16 cellular contexts compared by ENCODE assay signal in the genomic region with DNA sequence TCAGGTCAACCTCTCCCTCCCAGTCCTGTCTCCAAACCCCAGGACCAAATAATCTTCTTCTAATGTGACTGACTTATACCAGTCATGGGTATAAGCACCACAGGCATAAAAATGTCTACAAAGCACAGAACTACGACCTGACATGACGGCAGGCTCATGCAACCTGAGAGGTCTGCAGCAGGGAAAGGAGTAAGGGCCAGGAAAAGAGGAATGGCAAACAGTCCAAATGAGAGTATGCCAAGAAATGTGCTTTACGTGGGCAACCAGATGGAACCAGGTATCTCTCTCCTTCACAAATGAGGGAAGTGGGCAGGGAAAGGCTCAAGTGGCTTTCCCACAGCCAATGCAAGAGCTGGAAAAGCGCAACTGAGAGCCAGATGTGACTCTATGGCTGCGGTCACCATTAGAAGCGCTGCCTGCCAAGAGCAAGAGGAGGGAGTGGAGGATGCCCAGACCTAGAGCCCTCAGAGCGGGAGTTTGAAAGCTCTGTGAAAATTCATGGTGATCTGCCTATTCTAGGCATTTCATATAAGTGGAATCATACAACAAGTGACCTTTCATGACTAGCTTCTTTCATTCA. TPM values are rescaled to one million over a fixed set of nuclear protein-coding genes. Genes with fewer than 3 reads are reported as not detected.
DNase-seq lines count a peak whose midpoint lies in the region; ATAC-seq, FAIRE-seq and TF ChIP-seq lines count a peak whose summit lies in the region.
"Had no signal": no experiment of that assay in that cellular context is flagged by ENCODE, and none has a peak within 500 bp of the region (broad histone marks: within the 10 kb centered on the region; RNA-seq: fewer than 3 reads in every experiment).

No MANE protein-coding gene starts in this region.

- peak overlapping the region; percentile 15 for H3K27ac Mint-ChIP-seq in activated CD4-positive, alpha-beta T cell treated with anti-CD3 and anti-CD28 coated beads, Interleukin-2, amount 10 ng/mL, durations not matched to agents 7 days and 5 days
- peak overlapping the region; percentile 95 to 100 (median 98) for H3K27ac Mint-ChIP-seq in immature natural killer cell
- H3K27ac Mint-ChIP-seq in stimulated activated effector memory CD8-positive, alpha-beta T cell treated with anti-CD3 and anti-CD28 coated beads, Interleukin-12 subunit alpha, Interleukin-12 subunit beta, amount 100 ng/mL, for 72 hours: peak overlapping the region; percentile 69
- H3K27ac Mint-ChIP-seq: activated naive CD4-positive, alpha-beta T cell treated with anti-CD3 and anti-CD28 coated beads, Interleukin-2, amount 50 U/mL, for 72 hours; GM23338 had no signal

- no peaks in the 10 kb centered on the region for H3K27me3 Mint-ChIP-seq in activated CD4-positive, alpha-beta T cell treated with anti-CD3 and anti-CD28 coated beads, Interleukin-2, amount 10 ng/mL, durations not matched to agents 7 days and 5 days
- peaks cover 4 to 36% (median 22%) of the 10 kb centered on the region in 3 donors for H3K27me3 Mint-ChIP-seq in immature natural killer cell (ENCODE audit: low read depth in 3 of 3)
- H3K27me3 Mint-ChIP-seq: stimulated activated naive B cell treated with anti-CD40 and anti-IgM and Interleukin-4, amounts not matched to agents 10 μg/mL and 1 μg/mL and 100 μg/mL, for 72 hours had no signal

- no peak for FAIRE-seq in urothelium cell line (lab: Jason Lieb, UNC)

- no peak for DNase-seq in activated CD4-positive, alpha-beta T cell treated with anti-CD3 and anti-CD28 coated beads, Interleukin-2, amount 10 ng/mL, durations not matched to agents 7 days and 5 days
- no peak for DNase-seq in activated CD4-positive, alpha-beta T cell treated with anti-CD3 and anti-CD28 coated beads for 4 hours
- DNase-seq in NCI-H2196 (lab: John Stamatoyannopoulos, UW; ENCODE audit: unreplicated experiment) (peak; percentile 83), immature natural killer cell (no peak), GF-D8 (lab: John Stamatoyannopoulos, UW) (no peak), urothelium cell line (ENCODE audit: low spot score) (no peak), GM10248 (ENCODE audit: extremely low spot score) (no peak)
- DNase-seq in stimulated activated effector memory CD8-positive, alpha-beta T cell treated with anti-CD3 and anti-CD28 coated beads, Interleukin-12 subunit alpha, Interleukin-12 subunit beta, amount 100 ng/mL, for 72 hours (ENCODE audit: low spot score in 2 of 2): no peak
- DNase-seq: 8988T; KG1; kidney glomerular epithelial cell; NCI-H1436 treated with DMSO at 0.1 percent for 48 hours; SJCRH30; stimulated activated naive B cell treated with anti-CD40 and anti-IgM and Interleukin-4, amounts not matched to agents 10 μg/mL and 1 μg/mL and 100 μg/mL, for 72 hours had no signal

- peaks cover 74% of the 10 kb centered on the region for H3K4me1 Mint-ChIP-seq in activated CD4-positive, alpha-beta T cell treated with anti-CD3 and anti-CD28 coated beads, Interleukin-2, amount 10 ng/mL, durations not matched to agents 7 days and 5 days
- peaks cover 100% of the 10 kb centered on the region in 2 donors for H3K4me1 Mint-ChIP-seq in immature natural killer cell
- H3K4me1 Mint-ChIP-seq in stimulated activated effector memory CD8-positive, alpha-beta T cell treated with anti-CD3 and anti-CD28 coated beads, Interleukin-12 subunit alpha, Interleukin-12 subunit beta, amount 100 ng/mL, for 72 hours: peaks cover 86% of the 10 kb centered on the region

- ATAC-seq in stimulated activated effector memory CD8-positive, alpha-beta T cell treated with anti-CD3 and anti-CD28 coated beads, Interleukin-12 subunit alpha, Interleukin-12 subunit beta, amount 100 ng/mL, for 72 hours: no peak
- ATAC-seq: GM23338; stimulated activated naive B cell treated with anti-CD40 and anti-IgM and Interleukin-4, amounts not matched to agents 10 μg/mL and 1 μg/mL and 100 μg/mL, for 72 hours had no signal

- H3K36me3 Mint-ChIP-seq in activated CD4-positive, alpha-beta T cell treated with anti-CD3 and anti-CD28 coated beads, Interleukin-2, amount 10 ng/mL, durations not matched to agents 7 days and 5 days (ENCODE audit: low read depth): peaks cover 48% of the 10 kb centered on the region
- H3K36me3 Mint-ChIP-seq in immature natural killer cell: peaks cover 3 to 36% (median 8%) of the 10 kb centered on the region in 3 donors
- H3K36me3 Mint-ChIP-seq in stimulated activated effector memory CD8-positive, alpha-beta T cell treated with anti-CD3 and anti-CD28 coated beads, Interleukin-12 subunit alpha, Interleukin-12 subunit beta, amount 100 ng/mL, for 72 hours: peaks cover 61% of the 10 kb centered on the region

- H3K9me3 Mint-ChIP-seq in activated CD4-positive, alpha-beta T cell treated with anti-CD3 and anti-CD28 coated beads, Interleukin-2, amount 10 ng/mL, durations not matched to agents 7 days and 5 days: no peaks in the 10 kb centered on the region
- no peaks in the 10 kb centered on the region for H3K9me3 Mint-ChIP-seq in immature natural killer cell
- H3K9me3 Mint-ChIP-seq in stimulated activated effector memory CD8-positive, alpha-beta T cell treated with anti-CD3 and anti-CD28 coated beads, Interleukin-12 subunit alpha, Interleukin-12 subunit beta, amount 100 ng/mL, for 72 hours: no peaks in the 10 kb centered on the region
- H3K9me3 Mint-ChIP-seq: activated naive CD4-positive, alpha-beta T cell treated with anti-CD3 and anti-CD28 coated beads, Interleukin-2, amount 50 U/mL, for 72 hours; stimulated activated naive B cell treated with anti-CD40 and anti-IgM and Interleukin-4, amounts not matched to agents 10 μg/mL and 1 μg/mL and 100 μg/mL, for 72 hours had no signal

- POLR2A ChIA-PET in activated CD4-positive, alpha-beta T cell treated with anti-CD3 and anti-CD28 coated beads, Interleukin-2, amount 10 ng/mL, durations not matched to agents 7 days and 5 days (lab: Charles Lee): interaction anchor here (0.6 kb wide), 1 partner anchor 132 kb away, joined by 3 read pairs; no protein-coding TSS in a partner anchor
- POLR2A ChIA-PET in GM10248 (lab: Yijun Ruan, JAX): no interaction called here

- TF ChIP-seq CTCF in GM10248 (IDR thresholded peaks at IDR 0.05; ENCODE audit: control extremely low read depth, extremely low read depth, low read depth, missing control alignments): no peak

- CTCF ChIA-PET in activated CD4-positive, alpha-beta T cell treated with anti-CD3 and anti-CD28 coated beads, Interleukin-2, amount 10 ng/mL, durations not matched to agents 7 days and 5 days (lab: Charles Lee): no interaction called here
- CTCF ChIA-PET in GM10248 (lab: Yijun Ruan, JAX): interaction anchor here (1.4 kb wide), 1 partner anchor 76 kb away, joined by 3 read pairs; no protein-coding TSS in a partner anchor

- no peak overlapping the region for H3K4me3 Mint-ChIP-seq in activated CD4-positive, alpha-beta T cell treated with anti-CD3 and anti-CD28 coated beads, Interleukin-2, amount 10 ng/mL, durations not matched to agents 7 days and 5 days
- H3K4me3 Mint-ChIP-seq in immature natural killer cell: peak overlapping the region; percentile 75 to 100 (median 92)
- peak overlapping the region; percentile 21 for H3K4me3 Mint-ChIP-seq in stimulated activated effector memory CD8-positive, alpha-beta T cell treated with anti-CD3 and anti-CD28 coated beads, Interleukin-12 subunit alpha, Interleukin-12 subunit beta, amount 100 ng/mL, for 72 hours
- H3K4me3 Mint-ChIP-seq: GM23338; stimulated activated naive B cell treated with anti-CD40 and anti-IgM and Interleukin-4, amounts not matched to agents 10 μg/mL and 1 μg/mL and 100 μg/mL, for 72 hours had no signal

RNA-seq across cellular contexts. Expression of a gene that starts 6.0 kb away (rescaled TPM):
- 10 to 100 TPM; 38.7 to 41.3 TPM for total RNA-seq in activated CD4-positive, alpha-beta T cell treated with anti-CD3 and anti-CD28 coated beads, Interleukin-2, amount 10 ng/mL, durations not matched to agents 7 days and 5 days
- 1,000 to 10,000 TPM in 1 of 3 donors, 100 to 1,000 TPM in 2; 649 to 1,111 (median 667) TPM for polyA plus RNA-seq in immature natural killer cell

RNA-seq across cellular contexts. Expression of a gene that starts 37.5 kb away (rescaled TPM):
- total RNA-seq in activated CD4-positive, alpha-beta T cell treated with anti-CD3 and anti-CD28 coated beads, Interleukin-2, amount 10 ng/mL, durations not matched to agents 7 days and 5 days: 10 to 100 TPM; 25.9 to 26.7 TPM
- polyA plus RNA-seq in immature natural killer cell: 1,000 to 10,000 TPM; 2,262 to 2,521 (median 2,438) TPM
- total RNA-seq: GM23338, SJCRH30 had no signal
- polyA plus RNA-seq: GM23338 had no signal

Comparison
In these comparisons a context has a peak if more than half of its experiments do, and no peak if none do; other contexts are left out.
1. H3K27ac Mint-ChIP-seq: peak in every context shown above with its lines; median percentile 98 in immature natural killer cell; 69 in stimulated activated effector memory CD8-positive, alpha-beta T cell treated with anti-CD3 and anti-CD28 coated beads, Interleukin-12 subunit alpha, Interleukin-12 subunit beta, amount 100 ng/mL, for 72 hours; 15 in activated CD4-positive, alpha-beta T cell treated with anti-CD3 and anti-CD28 coated beads, Interleukin-2, amount 10 ng/mL, durations not matched to agents 7 days and 5 days.